10 cellular contexts compared by ENCODE assay signal in genomic region chr6:73747293-73747692, GRCh38. TPM values are rescaled to one million over a fixed set of nuclear protein-coding genes. Genes with fewer than 3 reads are reported as not detected.
DNase-seq lines count a peak whose midpoint lies in the region; ATAC-seq and TF ChIP-seq lines count a peak whose summit lies in the region.
"Had no signal": no experiment of that assay in that cellular context is flagged by ENCODE, and none has a peak within 500 bp of the region (broad histone marks: within the 10 kb centered on the region; RNA-seq: fewer than 3 reads in every experiment).

No MANE protein-coding gene starts in this region.

- no peaks in the 10 kb centered on the region for H3K4me1 ChIP-seq in BE2C

- DNase-seq in AG09319 (ENCODE audit: extremely low read depth, low read depth): peak; percentile 15
- DNase-seq in SKM-1 (lab: John Stamatoyannopoulos, UW; ENCODE audit: unreplicated experiment): peak; percentile 16
- no peak for DNase-seq in NCI-H748 (lab: John Stamatoyannopoulos, UW; ENCODE audit: unreplicated experiment)
- no peak for DNase-seq in NCI-H2029 treated with DMSO at 0.1 percent for 48 hours (lab: John Stamatoyannopoulos, UW)
- no peak for DNase-seq in BE2C
- no peak for DNase-seq in SK-N-DZ (ENCODE audit: low spot score)

- no peak for TF ChIP-seq CTCF in AG09319 (IDR thresholded peaks at IDR 0.05; ENCODE audit: low read depth, low read length)
- no peak for TF ChIP-seq CTCF in BE2C (IDR thresholded peaks at IDR 0.05; ENCODE audit: low read depth, low read length)

- no peaks in the 10 kb centered on the region for H3K9me3 ChIP-seq in BE2C

- H3K4me3 ChIP-seq in BE2C (ENCODE audit: low read depth, low read length): no peak overlapping the region
- H3K4me3 ChIP-seq: cardiac muscle cell had no signal

- no peaks in the 10 kb centered on the region for H3K27me3 ChIP-seq in BE2C
- H3K27me3 ChIP-seq: cardiac muscle cell had no signal

- H3K36me3 ChIP-seq in BE2C: no peaks in the 10 kb centered on the region
- H3K36me3 ChIP-seq: cardiac muscle cell had no signal

- ATAC-seq in GM19324 (IDR thresholded peaks at IDR 0.05; ENCODE audit: low FRiP score, unreplicated experiment) (peak; percentile 99), HG03045 (IDR thresholded peaks at IDR 0.05; ENCODE audit: unreplicated experiment) (peak; percentile 98)

RNA-seq across cellular contexts. Expression of gene CD109, which starts 51.3 kb away (rescaled TPM):
- polyA plus RNA-seq in BE2C (2012; ENCODE audit: insufficient read depth, insufficient read length, low read depth): 0.15 TPM
- polyA plus RNA-seq in SK-N-DZ (2014; cell fraction: cytosol; rRNA removed): not detected in 2 replicates
- polyA plus RNA-seq in SK-N-DZ (2014; cell fraction: nucleus; rRNA removed): not detected in 2 replicates
- polyA plus RNA-seq: IgD-negative memory B cell had no signal

Comparison
In these comparisons a context has a peak if more than half of its experiments do, and no peak if none do; other contexts are left out.
1. DNase-seq: peak in AG09319 (single experiment) and SKM-1 (single experiment); none in NCI-H748 (single experiment), NCI-H2029 treated with DMSO at 0.1 percent for 48 hours (single experiment), BE2C (single experiment) and SK-N-DZ (single experiment).